27 cellular contexts compared by ENCODE assay signal in genomic region chr9:34684145-34684544, GRCh38. TPM values are rescaled to one million over a fixed set of nuclear protein-coding genes. Genes with fewer than 3 reads are reported as not detected.
DNase-seq lines count a peak whose midpoint lies in the region; ATAC-seq and TF ChIP-seq lines count a peak whose summit lies in the region.
"Had no signal": no experiment of that assay in that cellular context is flagged by ENCODE, and none has a peak within 500 bp of the region (broad histone marks: within the 10 kb centered on the region; RNA-seq: fewer than 3 reads in every experiment).

No MANE protein-coding gene starts in this region.

- CTCF ChIA-PET in activated CD4-positive, alpha-beta T cell treated with anti-CD3 and anti-CD28 coated beads for 36 hours (lab: Charles Lee): interaction anchor here (1.1 to 1.9 kb wide), 2 partner anchors 18 to 20 kb away, joined by 3 to 8 read pairs; no protein-coding TSS in a partner anchor

- H3K36me3 Mint-ChIP-seq in activated CD4-positive, alpha-beta T cell treated with anti-CD3 and anti-CD28 coated beads for 36 hours (ENCODE audit: low read depth): peaks cover 3% of the 10 kb centered on the region
- H3K36me3 Mint-ChIP-seq in nephron progenitor cell (ENCODE audit: low read depth): peaks cover 40% of the 10 kb centered on the region

- in situ Hi-C loops in KBM-7 (cut with MboI; ENCODE audit: low pct_unique_long_range_greater_than_20kb, low sequenced_read_pairs): no loop called here

- TF ChIP-seq CTCF in nephron progenitor cell (IDR thresholded peaks at IDR 0.05) (no peak), ascending aorta (IDR thresholded peaks at IDR 0.05) (no peak)

- no peaks in the 10 kb centered on the region for H3K9me3 Mint-ChIP-seq in activated CD4-positive, alpha-beta T cell treated with anti-CD3 and anti-CD28 coated beads for 36 hours (ENCODE audit: low read depth)
- H3K9me3 Mint-ChIP-seq in nephron progenitor cell: no peaks in the 10 kb centered on the region
- H3K9me3 Mint-ChIP-seq: CD4-positive, alpha-beta memory T cell; HFFc6; naive thymus-derived CD4-positive, alpha-beta T cell; T-helper 2 cell treated with Interferon-gamma antibody and Interleukin-4, amounts not matched to agents 5 μg/mL and 100 μg/mL, for 36 hours had no signal

- no peaks in the 10 kb centered on the region for H3K27me3 Mint-ChIP-seq in activated CD4-positive, alpha-beta T cell treated with anti-CD3 and anti-CD28 coated beads for 36 hours
- H3K27me3 Mint-ChIP-seq in nephron progenitor cell (ENCODE audit: low read depth, poor library complexity): peaks cover 4% of the 10 kb centered on the region
- H3K27me3 Mint-ChIP-seq: CD4-positive, alpha-beta memory T cell had no signal

- no peaks in the 10 kb centered on the region for H3K9me3 ChIP-seq in ascending aorta
- H3K9me3 ChIP-seq: left ventricle myocardium inferior, suprapubic skin had no signal

- DNase-seq in activated CD4-positive, alpha-beta T cell treated with anti-CD3 and anti-CD28 coated beads for 36 hours: peak; percentile 73
- no peak for DNase-seq in activated CD4-positive, alpha-beta T cell treated with anti-CD3 and anti-CD28 coated beads, Interleukin-2, amount 50 U/mL, for 1 hour
- peak; percentile 21 for DNase-seq in stimulated activated CD4-positive, alpha-beta T cell treated with anti-CD3 and anti-CD28 coated beads, Interleukin-12 subunit alpha, Interleukin-12 subunit beta, amount 100 ng/mL, for 4 hours
- DNase-seq in stimulated activated CD4-positive, alpha-beta T cell treated with anti-CD3 and anti-CD28 coated beads, Interleukin-2, amount 100 ng/mL, for 48 hours: no peak
- DNase-seq in nephron progenitor cell: no peak
- DNase-seq in stimulated activated naive CD8-positive, alpha-beta T cell treated with anti-CD3 and anti-CD28 coated beads, Interleukin-15, Interleukin-2, amounts not matched to agents 100 U/mL and 50 U/mL, for 24 hours: peak; percentile 28
- no peak for DNase-seq in ascending aorta (ENCODE audit: low spot score in 2 of 2)
- DNase-seq in KBM-7: no peak
- DNase-seq: 8988T; activated gamma-delta T cell treated with Interleukin-2 at 50 U/mL for 16 hours; anterior cingulate cortex; CD4-positive, alpha-beta memory T cell; central memory CD4-positive, alpha-beta T cell; dermis blood vessel endothelial cell; HFFc6; left ventricle myocardium inferior; naive thymus-derived CD4-positive, alpha-beta T cell; NCI-H1105 treated with DMSO at 0.1 percent for 48 hours; NCI-H2029 treated with DMSO at 0.1 percent for 48 hours; occipital lobe; retina; small intestine had no signal

- intact Hi-C loops in activated CD4-positive, alpha-beta T cell treated with anti-CD3 and anti-CD28 coated beads for 36 hours (cut with DNase I, micrococcal nuclease): loop anchor here in 1 of 2 experiments (1.0 kb wide), 1 partner anchor 17 kb away; no protein-coding TSS in a partner anchor
- intact Hi-C loops in ascending aorta (cut with DNase I): no loop called here

- H3K27ac Mint-ChIP-seq in activated CD4-positive, alpha-beta T cell treated with anti-CD3 and anti-CD28 coated beads for 36 hours: no peak overlapping the region
- peak overlapping the region; percentile 58 for H3K27ac Mint-ChIP-seq in nephron progenitor cell
- H3K27ac Mint-ChIP-seq: CD4-positive, alpha-beta memory T cell; HFFc6; naive thymus-derived CD4-positive, alpha-beta T cell; T-helper 2 cell treated with Interferon-gamma antibody and Interleukin-4, amounts not matched to agents 5 μg/mL and 100 μg/mL, for 36 hours had no signal

- ATAC-seq in activated CD4-positive, alpha-beta T cell treated with anti-CD3 and anti-CD28 coated beads for 36 hours: peak; percentile 99
- ATAC-seq in stimulated activated naive CD8-positive, alpha-beta T cell treated with anti-CD3 and anti-CD28 coated beads, Interleukin-15, Interleukin-2, amounts not matched to agents 100 U/mL and 50 U/mL, for 24 hours: peak; percentile 94
- ATAC-seq: naive thymus-derived CD4-positive, alpha-beta T cell had no signal

- H3K4me1 ChIP-seq in ascending aorta: no peaks in the 10 kb centered on the region
- H3K4me1 ChIP-seq: left ventricle myocardium inferior had no signal

- no peak overlapping the region for H3K4me3 ChIP-seq in ascending aorta
- H3K4me3 ChIP-seq: left ventricle myocardium inferior, suprapubic skin had no signal

- H3K27ac ChIP-seq in ascending aorta: no peak overlapping the region
- H3K27ac ChIP-seq: left ventricle myocardium inferior, suprapubic skin had no signal

- no peak overlapping the region for H3K4me3 Mint-ChIP-seq in activated CD4-positive, alpha-beta T cell treated with anti-CD3 and anti-CD28 coated beads for 36 hours
- H3K4me3 Mint-ChIP-seq in nephron progenitor cell: no peak overlapping the region
- H3K4me3 Mint-ChIP-seq: CD4-positive, alpha-beta memory T cell; HFFc6; naive thymus-derived CD4-positive, alpha-beta T cell; T-helper 2 cell treated with Interferon-gamma antibody and Interleukin-4, amounts not matched to agents 5 μg/mL and 100 μg/mL, for 36 hours had no signal

- peaks cover 9% of the 10 kb centered on the region for H3K4me1 Mint-ChIP-seq in activated CD4-positive, alpha-beta T cell treated with anti-CD3 and anti-CD28 coated beads for 36 hours
- H3K4me1 Mint-ChIP-seq in nephron progenitor cell: peaks cover 27% of the 10 kb centered on the region
- H3K4me1 Mint-ChIP-seq: CD4-positive, alpha-beta memory T cell; naive thymus-derived CD4-positive, alpha-beta T cell had no signal

- peaks cover 0 to 7% of the 10 kb centered on the region in 2 donors for H3K36me3 ChIP-seq in ascending aorta
- H3K36me3 ChIP-seq: suprapubic skin had no signal

- no peaks in the 10 kb centered on the region for H3K27me3 ChIP-seq in ascending aorta
- H3K27me3 ChIP-seq: suprapubic skin had no signal

- POLR2A ChIA-PET in activated CD4-positive, alpha-beta T cell treated with anti-CD3 and anti-CD28 coated beads for 36 hours (lab: Charles Lee): no interaction called here

RNA-seq across cellular contexts. Expression of gene CCL19, which starts 6.9 kb away (rescaled TPM):
- under 1 TPM; 0.30 to 0.66 TPM for total RNA-seq in activated CD4-positive, alpha-beta T cell treated with anti-CD3 and anti-CD28 coated beads for 36 hours
- 17.7 TPM for total RNA-seq in ascending aorta
- total RNA-seq: activated CD8-positive, alpha-beta memory T cell treated with anti-CD3 and anti-CD28 coated beads for 36 hours; CD4-positive, alpha-beta memory T cell; dermis blood vessel endothelial cell; HFFc6; M059J; naive thymus-derived CD4-positive, alpha-beta T cell; occipital lobe had no signal

RNA-seq across cellular contexts. Expression of gene CCL27, which starts 21.7 kb away (rescaled TPM):
- total RNA-seq in activated CD4-positive, alpha-beta T cell treated with anti-CD3 and anti-CD28 coated beads for 36 hours: under 1 TPM in 1 of 2 experiments, not detected in 1; 0.23 TPM
- total RNA-seq in ascending aorta: 9.3 TPM
- total RNA-seq: CD4-positive, alpha-beta memory T cell; dermis blood vessel endothelial cell; M059J; naive thymus-derived CD4-positive, alpha-beta T cell; urinary bladder had no signal

RNA-seq across cellular contexts. Expression of gene CCL21, which starts 25.8 kb away (rescaled TPM):
- total RNA-seq in activated CD4-positive, alpha-beta T cell treated with anti-CD3 and anti-CD28 coated beads for 36 hours: not detected
- 7.9 TPM for total RNA-seq in ascending aorta
- total RNA-seq: activated CD8-positive, alpha-beta memory T cell treated with anti-CD3 and anti-CD28 coated beads for 36 hours; CD4-positive, alpha-beta memory T cell; HFFc6; M059J; naive thymus-derived CD4-positive, alpha-beta T cell; occipital lobe had no signal

RNA-seq across cellular contexts. Expression of gene IL11RA, which starts 32.2 kb away (rescaled TPM):
- total RNA-seq in activated CD4-positive, alpha-beta T cell treated with anti-CD3 and anti-CD28 coated beads for 36 hours: 10 to 100 TPM; 18.3 to 21.3 TPM
- 50.3 TPM for total RNA-seq in ascending aorta

RNA-seq across cellular contexts. Expression of gene GALT, which starts 37.7 kb away (rescaled TPM):
- total RNA-seq in activated CD4-positive, alpha-beta T cell treated with anti-CD3 and anti-CD28 coated beads for 36 hours: 10 to 100 TPM; 45.1 to 53.9 TPM
- total RNA-seq in ascending aorta: 28.3 TPM

Comparison
In these comparisons a context has a peak if more than half of its experiments do, and no peak if none do; other contexts are left out.
1. DNase-seq: peak in activated CD4-positive, alpha-beta T cell treated with anti-CD3 and anti-CD28 coated beads for 36 hours (single experiment), stimulated activated CD4-positive, alpha-beta T cell treated with anti-CD3 and anti-CD28 coated beads, Interleukin-12 subunit alpha, Interleukin-12 subunit beta, amount 100 ng/mL, for 4 hours (single experiment) and stimulated activated naive CD8-positive, alpha-beta T cell treated with anti-CD3 and anti-CD28 coated beads, Interleukin-15, Interleukin-2, amounts not matched to agents 100 U/mL and 50 U/mL, for 24 hours (single experiment); none in activated CD4-positive, alpha-beta T cell treated with anti-CD3 and anti-CD28 coated beads, Interleukin-2, amount 50 U/mL, for 1 hour (single experiment), stimulated activated CD4-positive, alpha-beta T cell treated with anti-CD3 and anti-CD28 coated beads, Interleukin-2, amount 100 ng/mL, for 48 hours (0 of 2), nephron progenitor cell (single experiment), ascending aorta (0 of 2) and KBM-7 (single experiment).
2. RNA of gene CCL19, which starts 6.9 kb away (total RNA-seq): 17.7 TPM in ascending aorta (single experiment); 0.30 to 0.66 TPM in activated CD4-positive, alpha-beta T cell treated with anti-CD3 and anti-CD28 coated beads for 36 hours; every median in the first group is over 10 times any median in the second.